11 cellular contexts compared by ENCODE assay signal in genomic region chr15:67916051-67916374, GRCh38.
DNase-seq lines count a peak whose midpoint lies in the region; ATAC-seq and TF ChIP-seq lines count a peak whose summit lies in the region.
"Had no signal": no experiment of that assay in that cellular context is flagged by ENCODE, and none has a peak within 500 bp of the region (broad histone marks: within the 10 kb centered on the region; RNA-seq: fewer than 3 reads in every experiment).

No MANE protein-coding gene starts in this region.

- no peak for ATAC-seq in GM23338
- ATAC-seq in lung (ENCODE audit: insufficient read depth, low FRiP score) = no peak
- ATAC-seq in natural killer cell treated with Interleukin-12 subunit alpha and Interleukin-12 subunit beta and Interleukin-15 and Interleukin-18, amount 100 ng/mL, for 72 hours = no peak
- ATAC-seq: naive thymus-derived CD4-positive, alpha-beta T cell had no signal

- H3K27me3 ChIP-seq in GM23338 (ENCODE audit: insufficient read depth) (no peaks in the 10 kb centered on the region), lung (ENCODE audit: control insufficient read depth, insufficient read depth) (no peaks in the 10 kb centered on the region), skeletal muscle tissue (ENCODE audit: control insufficient read depth in 3 of 3, insufficient read depth in 3 of 3, low read length in 3 of 3) (no peaks in the 10 kb centered on the region)

- peak overlapping the region; percentile 94 for H2AFZ ChIP-seq in GM23338

- peaks cover 10% of the 10 kb centered on the region for H3K27me3 Mint-ChIP-seq in GM23338 (ENCODE audit: insufficient read depth, low read depth, poor library complexity)
- H3K27me3 Mint-ChIP-seq in natural killer cell treated with Interleukin-12 subunit alpha and Interleukin-12 subunit beta and Interleukin-15 and Interleukin-18, amount 100 ng/mL, for 72 hours = peaks cover 4 to 25% of the 10 kb centered on the region in 2 donors
- H3K27me3 Mint-ChIP-seq: activated CD4-positive, alpha-beta memory T cell treated with anti-CD3 and anti-CD28 coated beads for 36 hours had no signal

- H3K9me3 ChIP-seq in lung (ENCODE audit: control insufficient read depth in 2 of 2, insufficient read depth in 1 of 2, low read length in 1 of 2) = peaks cover 0 to 2% of the 10 kb centered on the region in 2 donors
- H3K9me3 ChIP-seq in skeletal muscle tissue (ENCODE audit: control insufficient read depth in 3 of 3, low read length in 3 of 3) = peaks cover 0 to 2% (median 0%) of the 10 kb centered on the region in 3 donors

- H3K4me3 Mint-ChIP-seq in GM23338 = no peak overlapping the region
- no peak overlapping the region for H3K4me3 Mint-ChIP-seq in natural killer cell treated with Interleukin-12 subunit alpha and Interleukin-12 subunit beta and Interleukin-15 and Interleukin-18, amount 100 ng/mL, for 72 hours
- H3K4me3 Mint-ChIP-seq: activated CD4-positive, alpha-beta memory T cell treated with anti-CD3 and anti-CD28 coated beads for 36 hours; naive thymus-derived CD4-positive, alpha-beta T cell had no signal

- peaks cover 26% of the 10 kb centered on the region for H3K4me1 ChIP-seq in GM23338 (ENCODE audit: insufficient read depth)
- peaks cover 4 to 7% of the 10 kb centered on the region in 2 donors for H3K4me1 ChIP-seq in lung (ENCODE audit: control insufficient read depth in 2 of 2, insufficient read depth in 2 of 2, low read length in 2 of 2)
- H3K4me1 ChIP-seq in skeletal muscle tissue (ENCODE audit: control insufficient read depth in 3 of 3, insufficient read depth in 3 of 3, low read length in 3 of 3) = peaks cover 25 to 31% (median 25%) of the 10 kb centered on the region in 3 donors

- H3K4me3 ChIP-seq in GM23338 (no peak overlapping the region), lung (no peak overlapping the region), skeletal muscle tissue (ENCODE audit: low read length in 3 of 3) (no peak overlapping the region)

- H3K27ac Mint-ChIP-seq in GM23338 = no peak overlapping the region
- no peak overlapping the region for H3K27ac Mint-ChIP-seq in natural killer cell treated with Interleukin-12 subunit alpha and Interleukin-12 subunit beta and Interleukin-15 and Interleukin-18, amount 100 ng/mL, for 72 hours
- H3K27ac Mint-ChIP-seq: activated CD4-positive, alpha-beta memory T cell treated with anti-CD3 and anti-CD28 coated beads for 36 hours; naive thymus-derived CD4-positive, alpha-beta T cell had no signal

- H3K27ac ChIP-seq in GM23338 (ENCODE audit: low read depth) (no peak overlapping the region), cingulate gyrus (ENCODE audit: low read depth, low read length) (peak overlapping the region; percentile 80), lung (ENCODE audit: low read depth in 1 of 2, low read length in 1 of 2) (peak overlapping the region; percentile 86 to 89), skeletal muscle tissue (ENCODE audit: low read depth, low read length) (peak overlapping the region; percentile 88)

- H3K9ac ChIP-seq in skeletal muscle tissue (ENCODE audit: low read depth in 1 of 3, low read length in 3 of 3) = no peak overlapping the region

- H3K9me3 Mint-ChIP-seq in GM23338 = peaks cover 19% of the 10 kb centered on the region
- H3K9me3 Mint-ChIP-seq in natural killer cell treated with Interleukin-12 subunit alpha and Interleukin-12 subunit beta and Interleukin-15 and Interleukin-18, amount 100 ng/mL, for 72 hours = no peaks in the 10 kb centered on the region

- H3K4me2 ChIP-seq in GM23338 = no peak overlapping the region; the same call in 1 of the 2 replicates

- H4K20me1 ChIP-seq in GM23338 (replicated peaks; ENCODE audit: insufficient read depth) = no peaks in the 10 kb centered on the region

- DNase-seq in GM23338 (ENCODE audit: low spot score) (no peak), lung (ENCODE audit: low spot score) (no peak), anterior cingulate cortex (lab: John Stamatoyannopoulos, UW) (no peak), GOT3 (lab: John Stamatoyannopoulos, UW) (no peak)
- DNase-seq in natural killer cell treated with Interleukin-12 subunit alpha and Interleukin-12 subunit beta and Interleukin-15 and Interleukin-18, amount 100 ng/mL, for 72 hours (ENCODE audit: low spot score) = no peak
- DNase-seq in activated effector memory CD4-positive, alpha-beta T cell treated with anti-CD3 and anti-CD28 coated beads, Interleukin-2, amount 50 U/mL, for 16 hours = no peak
- DNase-seq: activated CD4-positive, alpha-beta memory T cell treated with anti-CD3 and anti-CD28 coated beads for 36 hours; activated effector memory CD4-positive, alpha-beta T cell treated with Interleukin-2 at 50 U/mL for 16 hours; naive thymus-derived CD4-positive, alpha-beta T cell had no signal

- peaks cover 6% of the 10 kb centered on the region for H3K36me3 Mint-ChIP-seq in GM23338 (ENCODE audit: low read depth)
- no peaks in the 10 kb centered on the region for H3K36me3 Mint-ChIP-seq in natural killer cell treated with Interleukin-12 subunit alpha and Interleukin-12 subunit beta and Interleukin-15 and Interleukin-18, amount 100 ng/mL, for 72 hours

- H3K79me2 ChIP-seq in GM23338 (replicated peaks; ENCODE audit: insufficient read depth) = no peaks in the 10 kb centered on the region

- no peaks in the 10 kb centered on the region for H3K9me2 ChIP-seq in GM23338 (ENCODE audit: insufficient read depth)

- TF ChIP-seq CTCF in GM23338 (conservative IDR thresholded peaks at IDR 0.05; ENCODE audit: low read depth in 2 of 2) = no peak
- TF ChIP-seq CTCF in lung (IDR thresholded peaks at IDR 0.05; ENCODE audit: control extremely low read depth, extremely low read depth) = no peak

- H3K4me1 Mint-ChIP-seq in GM23338 = peaks cover 22% of the 10 kb centered on the region
- peaks cover 0 to 7% of the 10 kb centered on the region in 2 donors for H3K4me1 Mint-ChIP-seq in natural killer cell treated with Interleukin-12 subunit alpha and Interleukin-12 subunit beta and Interleukin-15 and Interleukin-18, amount 100 ng/mL, for 72 hours (ENCODE audit: low read depth in 2 of 2)

- H3K36me3 ChIP-seq in GM23338 (ENCODE audit: insufficient read depth) (peaks cover 3% of the 10 kb centered on the region; the same call in 1 of the 2 replicates), lung (ENCODE audit: control insufficient read depth in 2 of 2, insufficient read depth in 2 of 2, low read length in 2 of 2) (no peaks in the 10 kb centered on the region), skeletal muscle tissue (ENCODE audit: control insufficient read depth in 3 of 3, insufficient read depth in 3 of 3, low read length in 3 of 3) (no peaks in the 10 kb centered on the region)

- H3F3A ChIP-seq in GM23338 (replicated peaks; ENCODE audit: low read depth) = no peaks in the 10 kb centered on the region

TF ChIP-seq in GM23338, 12 proteins besides CTCF, POLR2A, EP300 and RAD21:
- no peak for TF ChIP-seq ZNF114 (CRISPR knock-in tag; IDR thresholded peaks at IDR 0.05)
